22 cellular contexts compared by ENCODE assay signal in the genomic region with DNA sequence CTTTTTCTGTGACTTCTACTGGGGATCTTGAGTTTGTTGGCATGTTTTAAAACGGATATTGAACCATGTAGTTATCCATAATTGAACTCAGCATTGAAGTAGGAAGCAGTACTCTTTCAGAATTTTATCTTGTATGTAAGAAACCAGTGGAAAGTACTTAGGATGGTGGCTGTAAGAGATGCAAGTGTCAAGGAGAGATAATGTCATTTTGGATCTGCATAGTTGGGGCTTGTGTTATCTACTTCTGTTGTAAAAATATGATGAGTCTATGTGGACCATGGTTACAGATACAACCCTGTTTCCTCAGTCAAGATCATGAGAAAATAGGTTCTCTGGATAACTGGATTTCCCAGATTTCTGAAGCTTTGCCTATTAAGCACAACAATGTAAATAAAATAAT.
"Had no signal": no experiment of that assay in that cellular context is flagged by ENCODE, and none has a peak within 500 bp of the region (broad histone marks: within the 10 kb centered on the region; RNA-seq: fewer than 3 reads in every experiment).

No MANE protein-coding gene starts in this region.

- H3K27me3 ChIP-seq: left lung, neutrophil, right lobe of liver, suprapubic skin, transverse colon, upper lobe of right lung, uterus had no signal

- H3K9ac ChIP-seq: parathyroid adenoma had no signal

- H3K9me3 ChIP-seq: left lung, mucosa of descending colon, neutrophil, right lobe of liver, suprapubic skin, transverse colon, upper lobe of right lung, uterus had no signal

- H3K79me2 ChIP-seq: parathyroid adenoma had no signal

- H2AFZ ChIP-seq: parathyroid adenoma had no signal

- FAIRE-seq: endometrium, frontal cortex, kidney, small intestine had no signal

- DNase-seq: cortex of kidney; effector memory CD8-positive, alpha-beta T cell; head of caudate nucleus; kidney; left lung; mesenchymal stem cell; mucosa of descending colon; naive B cell; right lobe of liver; small intestine; stimulated activated CD4-positive, alpha-beta T cell treated with anti-CD3 and anti-CD28 coated beads, Interleukin-15, amount 100 ng/mL, for 24 hours; stimulated activated CD4-positive, alpha-beta T cell treated with anti-CD3 and anti-CD28 coated beads, Interleukin-2, amount 100 ng/mL, for 48 hours; stimulated activated naive B cell treated with anti-CD40 and anti-IgM and Interleukin-4, amounts not matched to agents 10 μg/mL and 1 μg/mL and 100 μg/mL, for 72 hours; transverse colon; upper lobe of right lung; uterus had no signal

- H3K4me3 ChIP-seq: left lung, mucosa of descending colon, right lobe of liver, suprapubic skin, transverse colon, upper lobe of right lung, uterus had no signal

- H3K36me3 ChIP-seq: left lung, neutrophil, right lobe of liver, suprapubic skin, transverse colon, upper lobe of right lung, uterus had no signal

- H3K4me1 ChIP-seq: parathyroid adenoma, right lobe of liver, uterus had no signal

- ATAC-seq: effector memory CD8-positive, alpha-beta T cell; left lung; natural killer cell treated with Interleukin-12 subunit alpha and Interleukin-12 subunit beta and Interleukin-15 and Interleukin-18, amount 100 ng/mL, for 72 hours; right lobe of liver; stimulated activated naive B cell treated with anti-CD40 and anti-IgM and Interleukin-4, amounts not matched to agents 10 μg/mL and 1 μg/mL and 100 μg/mL, for 72 hours; upper lobe of right lung had no signal

- H3K27ac ChIP-seq: left lung, neutrophil, parathyroid adenoma, right lobe of liver, suprapubic skin, transverse colon, upper lobe of right lung, uterus had no signal
